Comparison of ENCODE assay signal across 8 cellular contexts in genomic region chr2:42810126-42810970, GRCh38. TPM values are rescaled to one million over a fixed set of nuclear protein-coding genes. Genes with fewer than 3 reads are reported as not detected.
DNase-seq lines count a peak whose midpoint lies in the region; ATAC-seq and TF ChIP-seq lines count a peak whose summit lies in the region.

No MANE protein-coding gene starts in this region.

- H3K4me1 ChIP-seq in adipocyte (ENCODE audit: control insufficient read depth, insufficient read depth, low read length): peaks cover 18% of the 10 kb centered on the region
- H3K4me1 ChIP-seq in heart left ventricle: peaks cover 0 to 27% (median 12%) of the 10 kb centered on the region in 12 donors
- peaks cover 20% of the 10 kb centered on the region for H3K4me1 ChIP-seq in upper lobe of right lung

- intact Hi-C loops in heart left ventricle (cut with DNase I): no loop called here
- intact Hi-C loops in posterior vena cava (cut with DNase I): no loop called here
- intact Hi-C loops in upper lobe of right lung (cut with DNase I): no loop called here

- peak overlapping the region; percentile 61 for H3K4me2 ChIP-seq in SU-DHL-6 (ENCODE audit: low read depth, low read length, poor library complexity, severe bottlenecking)

- peak in 1 of 2 donors; percentile 75 for TF ChIP-seq POLR2A in heart left ventricle (IDR thresholded peaks at IDR 0.05)

- H3K4me3 ChIP-seq in SU-DHL-6 (ENCODE audit: insufficient read depth, low read length, poor library complexity, severe bottlenecking) (peak overlapping the region; percentile 56), adipocyte (ENCODE audit: low read length) (peak overlapping the region; percentile 84), heart left ventricle (peak overlapping the region; percentile 41 to 84 (median 66)), upper lobe of right lung (peak overlapping the region; percentile 73)

- H4K20me1 ChIP-seq in SU-DHL-6 (ENCODE audit: low read depth, low read length): no peaks in the 10 kb centered on the region

- no peaks in the 10 kb centered on the region for H3K79me2 ChIP-seq in SU-DHL-6 (ENCODE audit: insufficient read depth, low read length)

- H3K36me3 ChIP-seq in SU-DHL-6 (ENCODE audit: low read length): no peaks in the 10 kb centered on the region
- H3K36me3 ChIP-seq in adipocyte (ENCODE audit: control insufficient read depth, insufficient read depth, low read length, severe bottlenecking): no peaks in the 10 kb centered on the region
- H3K36me3 ChIP-seq in heart left ventricle: no peaks in the 10 kb centered on the region
- H3K36me3 ChIP-seq in upper lobe of right lung: no peaks in the 10 kb centered on the region

- DNase-seq in NCI-H1417 (lab: John Stamatoyannopoulos, UW) (peak; percentile 97 to 100 (median 99)), adipocyte (ENCODE audit: low read depth) (peak; percentile 97), heart left ventricle (peak; percentile 93 to 96 (median 95)), posterior vena cava (ENCODE audit: low spot score) (peak; percentile 98), upper lobe of right lung (peak; percentile 97)

- H3K9ac ChIP-seq in SU-DHL-6 (ENCODE audit: low read length): peak overlapping the region; percentile 68
- H3K9ac ChIP-seq in adipocyte (ENCODE audit: low read length): peak overlapping the region; percentile 95

- peak; percentile 5 for TF ChIP-seq CTCF in GM12873 (IDR thresholded peaks at IDR 0.05; ENCODE audit: insufficient read depth, low read depth, low read length, missing control alignments)
- peak; percentile 6 for TF ChIP-seq CTCF in SU-DHL-6 (IDR thresholded peaks at IDR 0.05; ENCODE audit: insufficient read depth, low read length, poor library complexity, severe bottlenecking)
- peak in 1 of 12 donors; percentile 15 for TF ChIP-seq CTCF in heart left ventricle (IDR thresholded peaks at IDR 0.05)
- peak; percentile 13 for TF ChIP-seq CTCF in upper lobe of right lung (IDR thresholded peaks at IDR 0.05)

- H3K27me3 ChIP-seq in SU-DHL-6 (ENCODE audit: low read length) (no peaks in the 10 kb centered on the region), adipocyte (replicated peaks; ENCODE audit: control insufficient read depth, insufficient read depth, low read length) (no peaks in the 10 kb centered on the region), heart left ventricle (no peaks in the 10 kb centered on the region), upper lobe of right lung (no peaks in the 10 kb centered on the region)

- no peaks in the 10 kb centered on the region for H3K9me2 ChIP-seq in SU-DHL-6 (replicated peaks; ENCODE audit: insufficient read depth, low read length)

- H3K27ac ChIP-seq in SU-DHL-6 (ENCODE audit: low read depth, low read length) (peak overlapping the region; percentile 90), heart left ventricle (peak overlapping the region; percentile 97 to 100 (median 99)), upper lobe of right lung (peak overlapping the region; percentile 100)

- ATAC-seq in HG02763 (IDR thresholded peaks at IDR 0.05; ENCODE audit: unreplicated experiment): peak; percentile 73
- peak; percentile 89 to 94 (median 90) for ATAC-seq in heart left ventricle
- ATAC-seq in upper lobe of right lung: peak; percentile 93

- WGBS in heart left ventricle, 4 donors: 0 to 1% (median 1%) methylated on average over 42 to 83 of the region's 83 CpGs

- H3K9me3 ChIP-seq in SU-DHL-6 (ENCODE audit: insufficient read depth, low read length) (no peaks in the 10 kb centered on the region), adipocyte (ENCODE audit: control insufficient read depth, low read length) (no peaks in the 10 kb centered on the region), heart left ventricle (peaks cover 0 to 5% (median 0%) of the 10 kb centered on the region in 12 donors), upper lobe of right lung (no peaks in the 10 kb centered on the region)

- H2AFZ ChIP-seq in SU-DHL-6 (ENCODE audit: low read depth, low read length, severe bottlenecking): peak overlapping the region; percentile 86

- peaks cover 14% of the 10 kb centered on the region for H3F3A ChIP-seq in SU-DHL-6 (ENCODE audit: insufficient read depth)

RNA-seq across cellular contexts. Expression of gene HAAO, which starts 18.0 kb away (rescaled TPM):
- 10 to 100 TPM in 1 of 9 donors, 1 to 10 TPM in 8; 1.3 to 10.6 (median 2.2) TPM for total RNA-seq in heart left ventricle
- 1 to 10 TPM; 1.3 to 2.4 TPM for polyA plus RNA-seq in heart left ventricle
- 10 to 100 TPM in 1 of 2 donors, 1 to 10 TPM in 1; 5.1 to 15.0 TPM for total RNA-seq in posterior vena cava
- total RNA-seq in upper lobe of right lung: 6.4 TPM

RNA-seq across cellular contexts. Expression of gene OXER1, which starts 46.4 kb away (rescaled TPM):
- total RNA-seq in heart left ventricle: 1 to 10 TPM in 1 of 9 donors, under 1 TPM in 6, not detected in 2; 0.28 to 2.2 (median 0.48) TPM
- polyA plus RNA-seq in heart left ventricle: under 1 TPM; 0.22 to 0.53 TPM
- 1 to 10 TPM in 1 of 2 donors, under 1 TPM in 1; 1.00 to 2.2 TPM for total RNA-seq in posterior vena cava
- total RNA-seq in upper lobe of right lung: 1.1 TPM

Comparison
In these comparisons a context has a peak if more than half of its experiments do, and no peak if none do; other contexts are left out.
1. Peak in every context shown above with its lines: DNase-seq, ATAC-seq, H3K4me3 ChIP-seq and H3K27ac ChIP-seq.